8 cellular contexts compared by ENCODE assay signal in the genomic region with DNA sequence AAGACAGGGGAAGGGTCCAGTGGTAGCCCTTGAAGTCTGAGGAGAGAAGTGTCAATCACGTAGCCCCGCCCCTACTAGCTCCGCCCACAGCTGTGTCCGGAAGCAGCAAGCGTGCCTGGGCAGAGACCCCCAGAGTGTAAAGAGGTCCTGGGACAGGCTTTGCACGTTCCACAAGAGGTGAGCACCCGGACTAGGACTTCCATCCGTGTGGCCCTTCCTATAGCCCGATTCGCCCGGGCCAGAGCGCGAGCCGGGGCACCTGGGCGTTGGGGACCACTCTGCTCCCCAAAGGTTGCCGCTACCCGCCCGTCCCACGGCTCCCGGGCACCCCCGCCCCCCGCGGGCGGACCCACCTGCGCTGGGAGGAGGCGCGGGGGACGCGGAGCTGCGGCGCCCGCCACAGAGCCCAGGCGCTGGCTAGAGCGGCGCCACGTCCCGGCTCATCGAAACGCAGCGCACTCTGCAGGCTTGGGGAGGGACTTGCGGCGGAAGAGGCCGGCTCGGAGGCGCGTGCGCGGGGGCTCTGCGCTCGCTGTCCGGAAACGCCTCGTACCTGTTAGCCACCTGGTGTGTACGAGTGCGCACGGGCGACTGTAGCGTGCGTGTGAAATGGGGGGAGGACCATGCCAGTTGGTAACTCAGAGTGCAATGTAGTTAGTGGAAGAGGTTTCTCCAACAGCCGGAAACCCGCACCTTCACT. TPM values are rescaled to one million over a fixed set of nuclear protein-coding genes. Genes with fewer than 3 reads are reported as not detected.
DNase-seq lines count a peak whose midpoint lies in the region; TF ChIP-seq lines count a peak whose summit lies in the region.

Gene RABGGTA (minus strand): TSS at position 464 of the 700 bp plus-strand sequence. CDS start 482 bp downstream, outside the sequence.

- peaks cover 18% of the 10 kb centered on the region for H3K4me1 Mint-ChIP-seq in neural crest cell

- TF ChIP-seq CTCF in LNCaP clone FGC (IDR thresholded peaks at IDR 0.05; ENCODE audit: control insufficient read depth, extremely low read depth, insufficient read depth): peak; percentile 97
- peak; percentile 88 for TF ChIP-seq CTCF in RWPE1 (conservative IDR thresholded peaks at IDR 0.05; ENCODE audit: low read depth)
- peak; percentile 60 for TF ChIP-seq CTCF in fibroblast of villous mesenchyme (IDR thresholded peaks at IDR 0.05; ENCODE audit: insufficient read depth, low read depth, low read length)
- peak; percentile 72 for TF ChIP-seq CTCF in neural crest cell (conservative IDR thresholded peaks at IDR 0.05)

- H3K4me1 ChIP-seq in stomach smooth muscle (ENCODE audit: control insufficient read depth, insufficient read depth, low read length): peaks cover 9% of the 10 kb centered on the region

- H3K27ac ChIP-seq in RWPE1 (peak within 1 kb of the TSS; percentile 96), stomach smooth muscle (ENCODE audit: low read length) (peak within 1 kb of the TSS; percentile 94)

- DNase-seq in ELF-1 (ENCODE audit: low read depth, low spot score) (peak; percentile 95), H4 (ENCODE audit: low spot score) (peak; percentile 84), LNCaP clone FGC (ENCODE audit: low read depth) (peak; percentile 75), RWPE1 (ENCODE audit: low spot score) (peak; percentile 91), fibroblast of villous mesenchyme (ENCODE audit: low read depth) (peak; percentile 83), neural crest cell (ENCODE audit: low read depth, low spot score) (peak; percentile 82)
- DNase-seq in activated effector memory CD4-positive, alpha-beta T cell treated with Interleukin-2 at 50 U/mL for 16 hours: peak; percentile 92

- peak within 1 kb of the TSS; percentile 89 for H3K4me3 ChIP-seq in LNCaP clone FGC (ENCODE audit: low read depth, low read length)
- H3K4me3 ChIP-seq in fibroblast of villous mesenchyme (ENCODE audit: low read depth, low read length): peak within 1 kb of the TSS; percentile 95
- peak within 1 kb of the TSS; percentile 65 to 94 for H3K4me3 ChIP-seq in stomach smooth muscle (ENCODE audit: low read length in 2 of 2)

- H3K27me3 Mint-ChIP-seq in neural crest cell (ENCODE audit: low read depth): no peaks in the 10 kb centered on the region

- H3K9me3 ChIP-seq in stomach smooth muscle (ENCODE audit: control insufficient read depth in 2 of 2, low read length in 2 of 2): no peaks in the 10 kb centered on the region

- peak within 1 kb of the TSS; percentile 96 to 97 for H3K9ac ChIP-seq in stomach smooth muscle (ENCODE audit: low read length in 2 of 2)

- H3K4me3 Mint-ChIP-seq in neural crest cell: peak within 1 kb of the TSS; percentile 93

- peaks cover 4 to 10% of the 10 kb centered on the region in 2 donors for H3K36me3 ChIP-seq in stomach smooth muscle (ENCODE audit: control insufficient read depth in 2 of 2, insufficient read depth in 2 of 2, low read length in 2 of 2)

- H3K27ac Mint-ChIP-seq in neural crest cell (ENCODE audit: unreplicated experiment): peak within 1 kb of the TSS; percentile 96

- no peaks in the 10 kb centered on the region for H3K9me3 Mint-ChIP-seq in neural crest cell

- H3K36me3 Mint-ChIP-seq in neural crest cell (ENCODE audit: low read depth): peaks cover 2% of the 10 kb centered on the region

- no peaks in the 10 kb centered on the region for H3K27me3 ChIP-seq in stomach smooth muscle (ENCODE audit: control insufficient read depth in 1 of 2, insufficient read depth in 2 of 2, low read length in 2 of 2)

- CTCF ChIA-PET in RWPE1 (lab: Yijun Ruan, JAX): interaction anchor here (0.6 to 1.0 kb wide), 4 partner anchors 11 to 131 kb away, joined by 3 to 4 read pairs (median 3); partner anchors contain the start of gene TINF2

- POLR2A ChIA-PET in RWPE1 (lab: Yijun Ruan, JAX; ENCODE audit: low non-redundant PET): interaction anchor here (0.7 to 2.1 kb wide), 3 partner anchors 12 to 29 kb away, joined by 3 to 12 read pairs (median 3); partner anchors contain the start of gene TINF2

RNA-seq across cellular contexts. Expression of gene RABGGTA, which starts in this region (rescaled TPM):
- total RNA-seq in H4 (2014; rRNA removed; shearing (Covaris generic)): 15.1 and 18.9 TPM in 2 replicates
- 25.8 and 28.1 TPM in 2 replicates for total RNA-seq in fibroblast of villous mesenchyme
- total RNA-seq in neural crest cell: 22.8 and 25.4 TPM in 2 replicates

Comparison
In these comparisons a context has a peak if more than half of its experiments do, and no peak if none do; other contexts are left out.
1. Peak in every context shown above with its lines: DNase-seq, H3K4me3 ChIP-seq and H3K27ac ChIP-seq.